In genomic region chr6:134663800-134664535, GRCh38 we compare ENCODE assay signal across 24 cellular contexts.
"Had no signal": no experiment of that assay in that cellular context is flagged by ENCODE, and none has a peak within 500 bp of the region (broad histone marks: within the 10 kb centered on the region; RNA-seq: fewer than 3 reads in every experiment).

No MANE protein-coding gene starts in this region.

- H3K4me1 Mint-ChIP-seq: activated B cell treated with CpG ODN at 0.5 μM for 24 hours; activated CD4-positive, alpha-beta memory T cell treated with anti-CD3 and anti-CD28 coated beads, Interleukin-2, amount 10 ng/mL, durations not matched to agents 7 days and 5 days; activated CD8-positive, alpha-beta memory T cell treated with anti-CD3 and anti-CD28 coated beads, Interleukin-2, amount 10 ng/mL, durations not matched to agents 7 days and 5 days; activated naive CD8-positive, alpha-beta T cell treated with anti-CD3 and anti-CD28 coated beads for 36 hours; activated T-helper 17 cell treated with anti-CD3 and anti-CD28 coated beads, Interleukin-2, amount 50 U/mL, for 72 hours; brain; stimulated activated naive CD8-positive, alpha-beta T cell treated with anti-CD3 and anti-CD28 coated beads, Interleukin-15, amount 100 ng/mL, for 72 hours had no signal

- H3K4me3 ChIP-seq: coronary artery, skin epidermis, suprapubic skin had no signal

- H3K27me3 ChIP-seq: suprapubic skin had no signal

- ATAC-seq: activated CD8-positive, alpha-beta memory T cell treated with anti-CD3 and anti-CD28 coated beads, Interleukin-2, amount 10 ng/mL, durations not matched to agents 7 days and 5 days; activated T-helper 17 cell treated with anti-CD3 and anti-CD28 coated beads, Interleukin-2, amount 50 U/mL, for 72 hours; left lobe of liver; stimulated activated naive CD8-positive, alpha-beta T cell treated with anti-CD3 and anti-CD28 coated beads, Interleukin-15, amount 100 ng/mL, for 72 hours had no signal

- H3K9me3 Mint-ChIP-seq: activated B cell treated with CpG ODN at 0.5 μM for 24 hours; activated CD4-positive, alpha-beta memory T cell treated with anti-CD3 and anti-CD28 coated beads, Interleukin-2, amount 10 ng/mL, durations not matched to agents 7 days and 5 days; activated naive CD8-positive, alpha-beta T cell treated with anti-CD3 and anti-CD28 coated beads for 36 hours; activated T-helper 17 cell treated with anti-CD3 and anti-CD28 coated beads, Interleukin-2, amount 50 U/mL, for 72 hours; brain; stimulated activated naive CD8-positive, alpha-beta T cell treated with anti-CD3 and anti-CD28 coated beads, Interleukin-15, amount 100 ng/mL, for 72 hours; T-helper 2 cell treated with Interferon-gamma antibody and Interleukin-4, amounts not matched to agents 5 μg/mL and 100 μg/mL, for 36 hours; type B pancreatic cell had no signal

- H3K4me1 ChIP-seq: suprapubic skin had no signal

- H3K36me3 ChIP-seq: suprapubic skin had no signal

- H3K27ac ChIP-seq: coronary artery, skin epidermis, suprapubic skin had no signal

- H3K36me3 Mint-ChIP-seq: activated CD8-positive, alpha-beta memory T cell treated with anti-CD3 and anti-CD28 coated beads, Interleukin-2, amount 10 ng/mL, durations not matched to agents 7 days and 5 days; activated naive CD8-positive, alpha-beta T cell treated with anti-CD3 and anti-CD28 coated beads for 36 hours; brain; type B pancreatic cell had no signal

- H3K4me3 Mint-ChIP-seq: activated B cell treated with CpG ODN at 0.5 μM for 24 hours; activated CD4-positive, alpha-beta memory T cell treated with anti-CD3 and anti-CD28 coated beads, Interleukin-2, amount 10 ng/mL, durations not matched to agents 7 days and 5 days; activated CD8-positive, alpha-beta memory T cell treated with anti-CD3 and anti-CD28 coated beads, Interleukin-2, amount 10 ng/mL, durations not matched to agents 7 days and 5 days; activated naive CD8-positive, alpha-beta T cell treated with anti-CD3 and anti-CD28 coated beads for 36 hours; activated T-helper 17 cell treated with anti-CD3 and anti-CD28 coated beads, Interleukin-2, amount 50 U/mL, for 72 hours; brain; stimulated activated naive CD8-positive, alpha-beta T cell treated with anti-CD3 and anti-CD28 coated beads, Interleukin-15, amount 100 ng/mL, for 72 hours; T-helper 2 cell treated with Interferon-gamma antibody and Interleukin-4, amounts not matched to agents 5 μg/mL and 100 μg/mL, for 36 hours; type B pancreatic cell had no signal

- H3K9me3 ChIP-seq: suprapubic skin had no signal

- H3K27ac Mint-ChIP-seq: activated B cell treated with CpG ODN at 0.5 μM for 24 hours; activated CD4-positive, alpha-beta memory T cell treated with anti-CD3 and anti-CD28 coated beads, Interleukin-2, amount 10 ng/mL, durations not matched to agents 7 days and 5 days; activated CD8-positive, alpha-beta memory T cell treated with anti-CD3 and anti-CD28 coated beads, Interleukin-2, amount 10 ng/mL, durations not matched to agents 7 days and 5 days; activated naive CD8-positive, alpha-beta T cell treated with anti-CD3 and anti-CD28 coated beads for 36 hours; activated T-helper 17 cell treated with anti-CD3 and anti-CD28 coated beads, Interleukin-2, amount 50 U/mL, for 72 hours; brain; progenitor cell of endocrine pancreas; T-helper 2 cell treated with Interferon-gamma antibody and Interleukin-4, amounts not matched to agents 5 μg/mL and 100 μg/mL, for 36 hours; type B pancreatic cell had no signal

- DNase-seq: activated B cell treated with CpG ODN at 0.5 μM for 24 hours; activated CD4-positive, alpha-beta memory T cell treated with anti-CD3 and anti-CD28 coated beads, Interleukin-2, amount 10 ng/mL, durations not matched to agents 7 days and 5 days; activated CD4-positive, alpha-beta T cell treated with anti-CD3 and anti-CD28 coated beads for 4 hours; activated CD8-positive, alpha-beta memory T cell treated with anti-CD3 and anti-CD28 coated beads, Interleukin-2, amount 10 ng/mL, durations not matched to agents 7 days and 5 days; activated naive CD4-positive, alpha-beta T cell; activated naive CD8-positive, alpha-beta T cell treated with anti-CD3 and anti-CD28 coated beads for 36 hours; activated T-cell treated with anti-CD3 and anti-CD28 coated beads, Interleukin-2, amount 50 U/mL, for 1 hour; central memory CD4-positive, alpha-beta T cell; erythroblast; hypothalamus; mammary epithelial cell; occipital lobe; stimulated activated CD4-positive, alpha-beta T cell treated with anti-CD3 and anti-CD28 coated beads, Interleukin-15, amount 100 ng/mL, for 24 hours; stimulated activated CD4-positive, alpha-beta T cell treated with anti-CD3 and anti-CD28 coated beads, Interleukin-4, amount 100 ng/mL, for 1 hour; stimulated activated naive CD8-positive, alpha-beta T cell treated with anti-CD3 and anti-CD28 coated beads, Interleukin-15, amount 100 ng/mL, for 72 hours had no signal

- H3K27me3 Mint-ChIP-seq: activated B cell treated with CpG ODN at 0.5 μM for 24 hours; activated CD4-positive, alpha-beta memory T cell treated with anti-CD3 and anti-CD28 coated beads, Interleukin-2, amount 10 ng/mL, durations not matched to agents 7 days and 5 days; activated naive CD8-positive, alpha-beta T cell treated with anti-CD3 and anti-CD28 coated beads for 36 hours; activated T-helper 17 cell treated with anti-CD3 and anti-CD28 coated beads, Interleukin-2, amount 50 U/mL, for 72 hours; progenitor cell of endocrine pancreas; stimulated activated naive CD8-positive, alpha-beta T cell treated with anti-CD3 and anti-CD28 coated beads, Interleukin-15, amount 100 ng/mL, for 72 hours; type B pancreatic cell had no signal
